10 cellular contexts compared by ENCODE assay signal in the genomic region with DNA sequence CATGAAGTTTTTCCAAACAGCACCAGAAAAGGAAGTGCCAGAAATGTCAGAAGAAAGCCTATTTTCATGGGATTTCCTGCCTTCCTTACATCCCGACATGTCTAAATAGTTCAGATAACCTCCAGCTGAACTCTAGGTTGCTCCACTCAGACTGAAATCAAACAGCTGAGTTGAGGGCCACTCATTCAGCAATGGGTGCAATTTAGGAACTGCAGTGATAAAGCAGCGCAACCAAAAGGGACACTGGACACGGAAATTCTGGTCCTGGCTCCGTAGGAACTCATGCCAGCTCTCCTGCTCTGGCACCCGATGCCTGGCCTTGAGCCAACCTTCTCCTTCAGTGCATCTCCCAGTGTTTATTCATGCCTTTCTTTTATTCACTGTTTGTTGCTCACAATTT.
DNase-seq lines count a peak whose midpoint lies in the region; ATAC-seq and TF ChIP-seq lines count a peak whose summit lies in the region.
"Had no signal": no experiment of that assay in that cellular context is flagged by ENCODE, and none has a peak within 500 bp of the region (broad histone marks: within the 10 kb centered on the region; RNA-seq: fewer than 3 reads in every experiment).

No MANE protein-coding gene starts in this region.

- DNase-seq in DMS153 (lab: John Stamatoyannopoulos, UW) (peak; percentile 1), DMS153 treated with DMSO at 0.1 percent for 48 hours (lab: John Stamatoyannopoulos, UW; ENCODE audit: unreplicated experiment) (no peak), Peyer's patch (peak in 1 of 3 donors; percentile 56), fibroblast of pulmonary artery (ENCODE audit: low read depth) (peak; percentile 69), retinal pigment epithelial cell (ENCODE audit: low read depth) (no peak), SIG-M5 (lab: John Stamatoyannopoulos, UW) (no peak)
- no peak for DNase-seq in activated T-cell treated with anti-CD3 and anti-CD28 coated beads, Interleukin-2, amount 50 U/mL, for 48 hours

- peak overlapping the region in 3 of 4 donors; percentile 26 to 41 (median 40) for H3K27ac ChIP-seq in Peyer's patch
- H3K27ac ChIP-seq: neural progenitor cell had no signal

- H3K9me3 ChIP-seq in Peyer's patch: no peaks in the 10 kb centered on the region
- H3K9me3 ChIP-seq: HAP-1 had no signal

- no peaks in the 10 kb centered on the region for H3K4me1 ChIP-seq in Peyer's patch
- H3K4me1 ChIP-seq: HAP-1 had no signal

- H3K36me3 ChIP-seq in Peyer's patch: no peaks in the 10 kb centered on the region
- H3K36me3 ChIP-seq: HAP-1, neural progenitor cell had no signal

- H3K4me3 ChIP-seq in Peyer's patch: peak overlapping the region in 2 of 4 donors; percentile 14 to 23
- H3K4me3 ChIP-seq in fibroblast of pulmonary artery (replicated peaks; ENCODE audit: low read depth, low read length): peak overlapping the region; percentile 76
- H3K4me3 ChIP-seq in retinal pigment epithelial cell (ENCODE audit: low read length): peak overlapping the region; percentile 18
- H3K4me3 ChIP-seq: HAP-1, neural progenitor cell had no signal

- no peak for ATAC-seq in HG03280 (IDR thresholded peaks at IDR 0.05; ENCODE audit: unreplicated experiment)

- TF ChIP-seq POLR2A in Peyer's patch (IDR thresholded peaks at IDR 0.05): no peak

- H3K27me3 ChIP-seq in Peyer's patch: no peaks in the 10 kb centered on the region

- TF ChIP-seq CTCF in Peyer's patch (IDR thresholded peaks at IDR 0.05) (no peak), fibroblast of pulmonary artery (IDR thresholded peaks at IDR 0.05; ENCODE audit: low read length, missing control alignments) (no peak), retinal pigment epithelial cell (conservative IDR thresholded peaks at IDR 0.05; ENCODE audit: low read depth, low read length) (no peak)

Comparison
In these comparisons a context has a peak if more than half of its experiments do, and no peak if none do; other contexts are left out.
1. DNase-seq: peak in DMS153 (single experiment) and fibroblast of pulmonary artery (single experiment); none in DMS153 treated with DMSO at 0.1 percent for 48 hours (single experiment), retinal pigment epithelial cell (single experiment), activated T-cell treated with anti-CD3 and anti-CD28 coated beads, Interleukin-2, amount 50 U/mL, for 48 hours (0 of 2) and SIG-M5 (single experiment).